Comparison of ENCODE assay signal across 16 cellular contexts in the genomic region with DNA sequence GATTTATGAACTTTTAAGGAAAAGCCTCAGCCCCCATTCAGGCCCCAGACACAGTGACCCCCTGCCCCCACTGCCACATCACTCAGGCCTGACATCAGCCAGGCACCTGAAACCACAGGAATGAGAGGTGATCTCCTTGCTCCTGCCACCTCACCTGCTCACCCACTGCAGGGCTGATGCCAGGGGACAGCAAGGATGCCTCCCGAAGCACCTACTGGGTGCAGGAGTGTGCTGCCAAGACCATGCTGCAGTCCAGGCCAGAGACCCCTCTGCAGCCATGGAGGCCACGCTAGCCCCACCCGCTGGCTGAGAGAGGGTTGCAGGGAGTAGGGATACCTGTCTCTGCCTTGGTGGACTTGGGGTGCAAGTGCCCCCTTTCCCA. TPM values are rescaled to one million over a fixed set of nuclear protein-coding genes. Genes with fewer than 3 reads are reported as not detected.
A peak's percentile ranks its signal among the peaks of the same experiment; 100 is the strongest.
DNase-seq lines count a peak whose midpoint lies in the region; ATAC-seq and TF ChIP-seq lines count a peak whose summit lies in the region.
"Had no signal": no experiment of that assay in that cellular context is flagged by ENCODE, and none has a peak within 500 bp of the region (broad histone marks: within the 10 kb centered on the region; RNA-seq: fewer than 3 reads in every experiment).

No MANE protein-coding gene starts in this region.

- no peak for TF ChIP-seq EP300 in esophagus muscularis mucosa (IDR thresholded peaks at IDR 0.05)

- 67% methylated on average over 1 of the region's 3 CpGs for WGBS in esophagus muscularis mucosa
- 53 to 94% (median 71%) methylated on average over 3 of the region's 3 CpGs for WGBS in spleen, 5 donors

- peaks cover 59% of the 10 kb centered on the region for H3K4me1 ChIP-seq in RWPE2 (ENCODE audit: insufficient read depth, poor library complexity, severe bottlenecking)
- peaks cover 5 to 16% (median 11%) of the 10 kb centered on the region in 4 donors for H3K4me1 ChIP-seq in esophagus muscularis mucosa
- peaks cover 3 to 39% (median 20%) of the 10 kb centered on the region in 6 donors for H3K4me1 ChIP-seq in spleen

- no peak overlapping the region for H3K4me3 ChIP-seq in RWPE2 (ENCODE audit: severe bottlenecking)
- H3K4me3 ChIP-seq in esophagus muscularis mucosa: no peak overlapping the region
- H3K4me3 ChIP-seq in spleen: no peak overlapping the region
- H3K4me3 ChIP-seq: gastroesophageal sphincter had no signal

- TF ChIP-seq CTCF in GM20000 (IDR thresholded peaks at IDR 0.05; ENCODE audit: extremely low read depth, missing control alignments) (peak; percentile 26), RWPE2 (IDR thresholded peaks at IDR 0.05; ENCODE audit: poor library complexity, severe bottlenecking) (no peak), esophagus muscularis mucosa (IDR thresholded peaks at IDR 0.05) (peak in 2 of 3 experiments; percentile 8 to 13), spleen (IDR thresholded peaks at IDR 0.05 in 8 of 11, conservative IDR thresholded peaks at IDR 0.05 in 3 of 11) (peak in 2 of 11 experiments; percentile 19 to 46)

- H3K36me3 ChIP-seq in RWPE2 (ENCODE audit: low read depth) (no peaks in the 10 kb centered on the region), esophagus muscularis mucosa (no peaks in the 10 kb centered on the region), spleen (no peaks in the 10 kb centered on the region)
- H3K36me3 ChIP-seq: gastroesophageal sphincter had no signal

- H3K27me3 ChIP-seq in RWPE2 (ENCODE audit: insufficient read depth, poor library complexity, severe bottlenecking) (no peaks in the 10 kb centered on the region), esophagus muscularis mucosa (no peaks in the 10 kb centered on the region), spleen (replicated peaks in 1 of 7) (peaks cover 0 to 30% (median 0%) of the 10 kb centered on the region in 7 donors)

- peak overlapping the region; percentile 87 for H3K27ac ChIP-seq in RWPE2 (ENCODE audit: poor library complexity, severe bottlenecking)
- no peak overlapping the region for H3K27ac ChIP-seq in esophagus muscularis mucosa (replicated peaks in 1 of 4)
- no peak overlapping the region for H3K27ac ChIP-seq in spleen
- H3K27ac ChIP-seq: gastroesophageal sphincter had no signal

- ATAC-seq in RWPE2 (ENCODE audit: low read depth) (no peak), HG03442 (IDR thresholded peaks at IDR 0.05; ENCODE audit: unreplicated experiment) (no peak)
- ATAC-seq: gastroesophageal sphincter had no signal

- intact Hi-C loops in esophagus muscularis mucosa (cut with DNase I): no loop called here
- intact Hi-C loops in spleen (cut with DNase I; ENCODE audit: low total_unique reads): no loop called here

- H3K9me3 ChIP-seq in RWPE2 (ENCODE audit: severe bottlenecking) (no peaks in the 10 kb centered on the region), esophagus muscularis mucosa (no peaks in the 10 kb centered on the region), spleen (no peaks in the 10 kb centered on the region)
- H3K9me3 ChIP-seq: gastroesophageal sphincter had no signal

- TF ChIP-seq POLR2A in esophagus muscularis mucosa (IDR thresholded peaks at IDR 0.05; ENCODE audit: low read depth) (no peak), spleen (IDR thresholded peaks at IDR 0.05) (no peak)

- no peak for DNase-seq in GM20000 (ENCODE audit: low spot score)
- DNase-seq in RWPE2 (ENCODE audit: low spot score): peak; percentile 71
- no peak for DNase-seq in esophagus muscularis mucosa (ENCODE audit: extremely low spot score)
- DNase-seq in spleen: peak; percentile 58
- DNase-seq in GOT3 (lab: John Stamatoyannopoulos, UW): no peak
- no peak for DNase-seq in SIG-M5 (lab: John Stamatoyannopoulos, UW)
- DNase-seq: activated CD4-positive, alpha-beta T cell treated with anti-CD3 and anti-CD28 coated beads for 36 hours; activated T-cell treated with anti-CD3 and anti-CD28 coated beads for 4 hours; MV-4-11; NCI-H2171; NCI-H82 had no signal

RNA-seq across cellular contexts. Expression of a gene that starts 18.6 kb away (rescaled TPM):
- total RNA-seq in esophagus muscularis mucosa (1 to 10 TPM in 3 of 4 donors, under 1 TPM in 1; 0.83 to 8.4 (median 4.5) TPM), spleen (1 to 10 TPM in 1 of 7 donors, under 1 TPM in 3, not detected in 3; 0.73 to 1.5 (median 0.83) TPM)
- 1 to 10 TPM; 1.2 to 1.9 (median 1.6) TPM for polyA plus RNA-seq in spleen
- total RNA-seq: Right ventricle myocardium inferior had no signal
- polyA plus RNA-seq: IgD-negative memory B cell had no signal

RNA-seq across cellular contexts. Expression of a gene that starts 22.6 kb away (rescaled TPM):
- total RNA-seq in esophagus muscularis mucosa (under 1 TPM in 1 of 4 donors, not detected in 3; 0.11 TPM), spleen (under 1 TPM in 2 of 7 donors, not detected in 5; 0.17 to 0.37 TPM)
- under 1 TPM in 1 of 3 donors, not detected in 2; 0.03 TPM for polyA plus RNA-seq in spleen
- total RNA-seq: activated CD4-positive, alpha-beta T cell treated with anti-CD3 and anti-CD28 coated beads for 36 hours; natural killer cell treated with Interleukin-12 subunit alpha and Interleukin-12 subunit beta and Interleukin-15 and Interleukin-18, amount 100 ng/mL, for 72 hours; Right ventricle myocardium inferior had no signal
- polyA plus RNA-seq: IgD-negative memory B cell had no signal

Comparison
In these comparisons a context has a peak if more than half of its experiments do, and no peak if none do; other contexts are left out.
1. DNase-seq: peak in RWPE2 (single experiment) and spleen (single experiment); none in GM20000 (single experiment), esophagus muscularis mucosa (single experiment), GOT3 (single experiment) and SIG-M5 (single experiment).